7 cellular contexts compared by ENCODE assay signal in genomic region chr20:28602001-28602400, GRCh38.
A peak's percentile ranks its signal among the peaks of the same experiment; 100 is the strongest.
DNase-seq lines count a peak whose midpoint lies in the region; FAIRE-seq and TF ChIP-seq lines count a peak whose summit lies in the region.
"Not testable (repeated sequence)": the region's sequence is repeated elsewhere in the genome, so short reads cannot be mapped to it uniquely, and the experiment has no call there.

No MANE protein-coding gene starts in this region.

- not testable (repeated sequence) for FAIRE-seq in RCC 7860 (lab: Jason Lieb, UNC)

- H3K27me3 ChIP-seq in dorsolateral prefrontal cortex; right atrium auricular region; mucosa of rectum (ENCODE audit: control insufficient read depth in 2 of 2, insufficient read depth in 2 of 2, low read length in 2 of 2); skeletal muscle tissue (ENCODE audit: control insufficient read depth in 3 of 3, insufficient read depth in 3 of 3, low read length in 3 of 3): not testable (repeated sequence)

- H3K4me1 Mint-ChIP-seq in activated naive CD4-positive, alpha-beta T cell treated with anti-CD3 and anti-CD28 coated beads, Interleukin-2, amount 10 ng/mL, durations not matched to agents 7 days and 5 days = peaks cover 21% of the 10 kb centered on the region

- not testable (repeated sequence) for H3K9me3 Mint-ChIP-seq in activated naive CD4-positive, alpha-beta T cell treated with anti-CD3 and anti-CD28 coated beads, Interleukin-2, amount 10 ng/mL, durations not matched to agents 7 days and 5 days

- H3K4me3 ChIP-seq in GM12864 (ENCODE audit: low read depth, low read length) (peak overlapping the region; percentile 88), dorsolateral prefrontal cortex (peak overlapping the region in 58 of 59 donors; percentile 36 to 94 (median 73)), right atrium auricular region (peak overlapping the region; percentile 56 to 67), mucosa of rectum (ENCODE audit: low read length in 2 of 2) (peak overlapping the region; percentile 72 to 84), skeletal muscle tissue (ENCODE audit: low read length in 3 of 3) (peak overlapping the region; percentile 76 to 87 (median 85))

- H3K27ac ChIP-seq in dorsolateral prefrontal cortex = peak overlapping the region in 21 of 59 donors; percentile 8 to 82 (median 63)
- peak overlapping the region; percentile 50 to 83 for H3K27ac ChIP-seq in right atrium auricular region
- H3K27ac ChIP-seq in mucosa of rectum (ENCODE audit: low read depth in 2 of 2, low read length in 2 of 2) = peak overlapping the region; percentile 38 to 58
- H3K27ac ChIP-seq in skeletal muscle tissue (ENCODE audit: low read depth, low read length) = not testable (repeated sequence)

- H3K4me1 ChIP-seq in right atrium auricular region; mucosa of rectum (ENCODE audit: control insufficient read depth in 2 of 2, insufficient read depth in 2 of 2, low read length in 2 of 2); skeletal muscle tissue (ENCODE audit: control insufficient read depth in 3 of 3, insufficient read depth in 3 of 3, low read length in 3 of 3): not testable (repeated sequence)

- H3K36me3 Mint-ChIP-seq in activated naive CD4-positive, alpha-beta T cell treated with anti-CD3 and anti-CD28 coated beads, Interleukin-2, amount 10 ng/mL, durations not matched to agents 7 days and 5 days = peaks cover 10% of the 10 kb centered on the region

- not testable (repeated sequence) for TF ChIP-seq CTCF in GM12864 (IDR thresholded peaks at IDR 0.05; ENCODE audit: low read depth, low read length, missing control alignments); dorsolateral prefrontal cortex (IDR thresholded peaks at IDR 0.05 in 54 of 56, conservative IDR thresholded peaks at IDR 0.05 in 2 of 56; ENCODE audit: low read depth in 1 of 56, partially characterized antibody in 56 of 56); right atrium auricular region (IDR thresholded peaks at IDR 0.05)

- not testable (repeated sequence) for H3K36me3 ChIP-seq in right atrium auricular region; mucosa of rectum (ENCODE audit: control insufficient read depth in 2 of 2, insufficient read depth in 2 of 2, low read length in 2 of 2); skeletal muscle tissue (ENCODE audit: control insufficient read depth in 3 of 3, insufficient read depth in 3 of 3, low read length in 3 of 3)

- peak overlapping the region; percentile 91 for H3K27ac Mint-ChIP-seq in activated naive CD4-positive, alpha-beta T cell treated with anti-CD3 and anti-CD28 coated beads, Interleukin-2, amount 10 ng/mL, durations not matched to agents 7 days and 5 days

- not testable (repeated sequence) for H3K9me3 ChIP-seq in right atrium auricular region; mucosa of rectum (ENCODE audit: control insufficient read depth in 2 of 2, low read length in 2 of 2); skeletal muscle tissue (ENCODE audit: control insufficient read depth in 3 of 3, low read length in 3 of 3)

- intact Hi-C loops in dorsolateral prefrontal cortex (cut with DNase I) = not testable (repeated sequence)

- H3K4me3 Mint-ChIP-seq in activated naive CD4-positive, alpha-beta T cell treated with anti-CD3 and anti-CD28 coated beads, Interleukin-2, amount 10 ng/mL, durations not matched to agents 7 days and 5 days = peak overlapping the region; percentile 87

- DNase-seq in GM12864 (ENCODE audit: low read depth); activated naive CD4-positive, alpha-beta T cell treated with anti-CD3 and anti-CD28 coated beads, Interleukin-2, amount 10 ng/mL, durations not matched to agents 7 days and 5 days; dorsolateral prefrontal cortex; right atrium auricular region (ENCODE audit: low spot score): not testable (repeated sequence)
- DNase-seq in RCC 7860 (ENCODE audit: low spot score) = peak; percentile 49

- CTCF ChIA-PET in activated naive CD4-positive, alpha-beta T cell treated with anti-CD3 and anti-CD28 coated beads, Interleukin-2, amount 10 ng/mL, durations not matched to agents 7 days and 5 days (lab: Charles Lee) = interaction anchor here (1.4 kb wide), 1 partner anchor 25 kb away, joined by 4 read pairs; no protein-coding TSS in a partner anchor

- peak overlapping the region; percentile 54 to 61 for H3K9ac ChIP-seq in mucosa of rectum (ENCODE audit: low read depth in 1 of 2, low read length in 2 of 2)
- peak overlapping the region; percentile 62 to 85 (median 79) for H3K9ac ChIP-seq in skeletal muscle tissue (ENCODE audit: low read depth in 1 of 3, low read length in 3 of 3)

- not testable (repeated sequence) for H3K27me3 Mint-ChIP-seq in activated naive CD4-positive, alpha-beta T cell treated with anti-CD3 and anti-CD28 coated beads, Interleukin-2, amount 10 ng/mL, durations not matched to agents 7 days and 5 days
